ENCODE assay signal across 15 cellular contexts in the genomic region with DNA sequence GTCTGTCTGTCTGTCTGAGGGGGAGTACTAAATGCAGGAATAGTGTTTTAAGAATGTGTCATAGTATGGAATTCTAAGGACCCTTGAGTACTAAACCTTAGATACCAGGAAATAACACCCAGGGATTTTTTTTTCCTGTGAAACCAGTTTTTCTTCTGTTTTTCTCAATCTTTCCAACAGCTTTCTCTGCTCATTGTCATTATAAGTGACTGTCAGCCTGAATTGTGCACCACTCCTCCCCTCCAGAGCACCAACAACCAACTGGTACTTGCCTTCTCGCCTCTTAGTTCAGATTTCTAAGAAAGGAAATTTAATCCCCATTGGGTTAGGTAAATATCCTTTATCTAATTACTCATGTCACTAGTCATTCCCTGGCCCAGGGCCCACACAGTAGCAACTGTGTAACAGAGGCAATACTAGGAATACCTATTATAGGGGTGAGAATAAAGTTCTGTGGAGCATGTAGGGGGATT.
A peak's percentile ranks its signal among the peaks of the same experiment; 100 is the strongest.
DNase-seq lines count a peak whose midpoint lies in the region.
"Had no signal": no experiment of that assay in that cellular context is flagged by ENCODE, and none has a peak within 500 bp of the region (broad histone marks: within the 10 kb centered on the region; RNA-seq: fewer than 3 reads in every experiment).

No MANE protein-coding gene starts in this region.

- no peak overlapping the region for H3K9ac ChIP-seq in HUES64 (ENCODE audit: low read depth, low read length)

- no peaks in the 10 kb centered on the region for H3K9me3 ChIP-seq in HUES64 (ENCODE audit: insufficient read depth, low read depth, low read length)

- H3K4me1 ChIP-seq in HUES64 (ENCODE audit: insufficient read depth, low read length), result peaks cover 27% of the 10 kb centered on the region

- no peaks in the 10 kb centered on the region for H3K36me3 ChIP-seq in HUES64 (ENCODE audit: insufficient read depth, low read length)

- H3K27ac ChIP-seq in HUES64 (ENCODE audit: low read depth, low read length), result peak overlapping the region; percentile 20; the same call in 1 of the 2 replicates

- WGBS in HUES64, result no CpG with 5 or more reads among the region's 1 CpG

- no peaks in the 10 kb centered on the region for H3K27me3 ChIP-seq in HUES64 (ENCODE audit: insufficient read depth, low read length)

- DNase-seq in DMS53 (lab: John Stamatoyannopoulos, UW) (peak; percentile 82), amniotic epithelial cell (ENCODE audit: low read depth) (peak; percentile 55), kidney glomerular epithelial cell (lab: John Stamatoyannopoulos, UW) (peak; percentile 70), medulla oblongata (ENCODE audit: extremely low spot score) (no peak), NCI-H1092 (lab: John Stamatoyannopoulos, UW) (no peak), D341Med (ENCODE audit: low spot score) (no peak), SK-N-DZ (ENCODE audit: low spot score) (no peak)
- DNase-seq: activated T-cell treated with anti-CD3 and anti-CD28 coated beads, Interleukin-2, amount 50 U/mL, for 72 hours; AML-193; aorta; GDM1; midbrain; stimulated activated naive CD8-positive, alpha-beta T cell treated with anti-CD3 and anti-CD28 coated beads, Interleukin-15, amount 100 ng/mL, for 72 hours; SW 1271 had no signal

- no peak overlapping the region for H3K4me3 ChIP-seq in HUES64 (ENCODE audit: low read length)

Comparison
In these comparisons a context has a peak if more than half of its experiments do, and no peak if none do; other contexts are left out.
1. DNase-seq: peak in DMS53 (single experiment), amniotic epithelial cell (single experiment) and kidney glomerular epithelial cell (single experiment); none in medulla oblongata (single experiment), NCI-H1092 (single experiment), D341Med (single experiment) and SK-N-DZ (single experiment).